25 cellular contexts compared by ENCODE assay signal in genomic region chr2:223746611-223747010, GRCh38.
"Had no signal": no experiment of that assay in that cellular context is flagged by ENCODE, and none has a peak within 500 bp of the region (broad histone marks: within the 10 kb centered on the region; RNA-seq: fewer than 3 reads in every experiment).

No MANE protein-coding gene starts in this region.

- H3K9me3 ChIP-seq: left lung, lower lobe of right lung, mucosa of descending colon, ovary, right atrium auricular region, right lobe of liver, stomach, testis, tibial artery, upper lobe of right lung had no signal

- H3K4me1 Mint-ChIP-seq: naive thymus-derived CD4-positive, alpha-beta T cell had no signal

- H3K27me3 Mint-ChIP-seq: progenitor cell of endocrine pancreas had no signal

- H3K36me3 ChIP-seq: left lung, lower lobe of right lung, ovary, right atrium auricular region, right lobe of liver, stomach, tibial artery, upper lobe of right lung had no signal

- H3K36me3 Mint-ChIP-seq: naive thymus-derived CD4-positive, alpha-beta T cell; natural killer cell treated with Interleukin-12 subunit alpha and Interleukin-12 subunit beta and Interleukin-15 and Interleukin-18, amount 100 ng/mL, for 72 hours; stimulated activated naive B cell treated with anti-CD40 and anti-IgM and Interleukin-4, amounts not matched to agents 10 μg/mL and 1 μg/mL and 100 μg/mL, for 72 hours had no signal

- H3K27me3 ChIP-seq: left lung, ovary, right atrium auricular region, right lobe of liver, stomach, testis, tibial artery had no signal

- H3K9me3 Mint-ChIP-seq: natural killer cell treated with Interleukin-12 subunit alpha and Interleukin-12 subunit beta and Interleukin-15 and Interleukin-18, amount 100 ng/mL, for 72 hours; stimulated activated naive B cell treated with anti-CD40 and anti-IgM and Interleukin-4, amounts not matched to agents 10 μg/mL and 1 μg/mL and 100 μg/mL, for 72 hours had no signal

- H3K4me1 ChIP-seq: left lung, lower lobe of right lung, right lobe of liver, stomach, testis, upper lobe of right lung had no signal

- H3K4me2 ChIP-seq: smooth muscle cell had no signal

- DNase-seq: hippocampal formation; kidney; left colon; left lung; lower lobe of right lung; mesendoderm; midbrain; mucosa of descending colon; naive thymus-derived CD4-positive, alpha-beta T cell; ovary; right lobe of liver; stimulated activated CD4-positive, alpha-beta T cell treated with anti-CD3 and anti-CD28 coated beads, Interleukin-1b, Interleukin-23, amount 100 ng/mL, for 48 hours; stimulated activated CD4-positive, alpha-beta T cell treated with anti-CD3 and anti-CD28 coated beads, Interleukin-2, amount 100 ng/mL, for 48 hours; stimulated activated naive B cell treated with anti-CD40 and anti-IgM and Interleukin-4, amounts not matched to agents 10 μg/mL and 1 μg/mL and 100 μg/mL, for 72 hours; stimulated activated naive CD8-positive, alpha-beta T cell treated with anti-CD3 and anti-CD28 coated beads, Interleukin-15, Interleukin-2, amounts not matched to agents 100 U/mL and 50 U/mL, for 24 hours; stomach; testis; tibial artery; trophoblast cell; upper lobe of right lung had no signal

- H3K27ac ChIP-seq: left lung, lower lobe of right lung, ovary, right atrium auricular region, right lobe of liver, stomach, testis, tibial artery, upper lobe of right lung had no signal

- H3K4me3 Mint-ChIP-seq: naive thymus-derived CD4-positive, alpha-beta T cell; natural killer cell treated with Interleukin-12 subunit alpha and Interleukin-12 subunit beta and Interleukin-15 and Interleukin-18, amount 100 ng/mL, for 72 hours; stimulated activated naive B cell treated with anti-CD40 and anti-IgM and Interleukin-4, amounts not matched to agents 10 μg/mL and 1 μg/mL and 100 μg/mL, for 72 hours had no signal

- FAIRE-seq: kidney, urothelium cell line had no signal

- H3K4me3 ChIP-seq: left lung, lower lobe of right lung, mucosa of descending colon, ovary, right atrium auricular region, right lobe of liver, smooth muscle cell, stomach, testis, tibial artery, upper lobe of right lung had no signal

- H3K27ac Mint-ChIP-seq: naive thymus-derived CD4-positive, alpha-beta T cell; natural killer cell treated with Interleukin-12 subunit alpha and Interleukin-12 subunit beta and Interleukin-15 and Interleukin-18, amount 100 ng/mL, for 72 hours; progenitor cell of endocrine pancreas; stimulated activated naive B cell treated with anti-CD40 and anti-IgM and Interleukin-4, amounts not matched to agents 10 μg/mL and 1 μg/mL and 100 μg/mL, for 72 hours had no signal
